Comparison of ENCODE assay signal across 7 cellular contexts in genomic region chr19:35744688-35745327, GRCh38. TPM values are rescaled to one million over a fixed set of nuclear protein-coding genes. Genes with fewer than 3 reads are reported as not detected.
DNase-seq lines count a peak whose midpoint lies in the region; ATAC-seq and TF ChIP-seq lines count a peak whose summit lies in the region.

No MANE protein-coding gene starts in this region.

- ATAC-seq in HG03280 (IDR thresholded peaks at IDR 0.05; ENCODE audit: unreplicated experiment), result peak; percentile 34

- in situ Hi-C loops in GM13977 (cut with MboI; ENCODE audit: low pct_unique_long_range_greater_than_20kb, low sequenced_read_pairs, unreplicated experiment), result no loop called here

- DNase-seq in GM13977 (ENCODE audit: low spot score) (peak; percentile 82), NCI-H510A treated with DMSO at 0.1 percent for 48 hours (lab: John Stamatoyannopoulos, UW) (peak; percentile 93), cerebellum (ENCODE audit: low spot score) (peak; percentile 97), kidney glomerular epithelial cell (lab: John Stamatoyannopoulos, UW) (peak; percentile 89)
- DNase-seq in activated CD4-positive, alpha-beta T cell treated with anti-CD3 and anti-CD28 coated beads for 24 hours (ENCODE audit: low read depth in 2 of 2), result peak; percentile 83 to 84
- DNase-seq in stimulated activated CD4-positive, alpha-beta T cell treated with anti-CD3 and anti-CD28 coated beads, Interleukin-15, amount 100 ng/mL, for 48 hours (ENCODE audit: low read depth in 2 of 2), result peak; percentile 90 to 91

- no peak for TF ChIP-seq CTCF in GM13977 (IDR thresholded peaks at IDR 0.05; ENCODE audit: extremely low read depth, insufficient read depth, missing control alignments)

RNA-seq across cellular contexts. Expression of gene U2AF1L4, which starts 0.4 kb away (rescaled TPM):
- total RNA-seq in cerebellum, result 8.6 TPM

RNA-seq across cellular contexts. Expression of gene PSENEN, which starts 0.6 kb away (rescaled TPM):
- total RNA-seq in cerebellum, result 11.3 TPM

RNA-seq across cellular contexts. Expression of gene IGFLR1, which starts 2.6 kb away (rescaled TPM):
- total RNA-seq in cerebellum, result 1.3 TPM

RNA-seq across cellular contexts. Expression of gene LIN37, which starts 3.6 kb away (rescaled TPM):
- 11.1 TPM for total RNA-seq in cerebellum

RNA-seq across cellular contexts. Expression of gene HSPB6, which starts 12.0 kb away (rescaled TPM):
- not detected for total RNA-seq in cerebellum

Comparison
In these comparisons a context has a peak if more than half of its experiments do, and no peak if none do; other contexts are left out.
1. Peak in every context shown above with its lines: DNase-seq and ATAC-seq.